ENCODE assay signal across 17 cellular contexts in genomic region chr5:138482645-138483044, GRCh38. TPM values are rescaled to one million over a fixed set of nuclear protein-coding genes. Genes with fewer than 3 reads are reported as not detected.
DNase-seq lines count a peak whose midpoint lies in the region; ATAC-seq and TF ChIP-seq lines count a peak whose summit lies in the region.
"Had no signal": no experiment of that assay in that cellular context is flagged by ENCODE, and none has a peak within 500 bp of the region (broad histone marks: within the 10 kb centered on the region; RNA-seq: fewer than 3 reads in every experiment).

No MANE protein-coding gene starts in this region.

- H2AFZ ChIP-seq in mammary epithelial cell (ENCODE audit: low read depth, low read length) = no peak overlapping the region

- POLR2A ChIA-PET in activated CD8-positive, alpha-beta T cell treated with anti-CD3 and anti-CD28 coated beads, Interleukin-2, amount 10 ng/mL, durations not matched to agents 7 days and 5 days (lab: Charles Lee) = interaction anchor here (1.4 kb wide), 1 partner anchor 18 kb away, joined by 3 read pairs; the partner anchor contains the start of gene EGR1

- H3K27ac ChIP-seq in mammary epithelial cell (ENCODE audit: insufficient read depth, low read depth, low read length) = no peak overlapping the region
- H3K27ac ChIP-seq in upper lobe of left lung = no peak overlapping the region

- H3K9me3 ChIP-seq in mammary epithelial cell (replicated peaks; ENCODE audit: insufficient read depth, low read length) = no peaks in the 10 kb centered on the region
- no peaks in the 10 kb centered on the region for H3K9me3 ChIP-seq in upper lobe of left lung
- H3K9me3 ChIP-seq: Caco-2 had no signal

- H3K79me2 ChIP-seq in mammary epithelial cell (ENCODE audit: insufficient read depth, low read length) = no peaks in the 10 kb centered on the region

- in situ Hi-C loops in mammary epithelial cell (cut with MboI; ENCODE audit: low sequenced_read_pairs in 2 of 2) = no loop called here

- intact Hi-C loops in mammary epithelial cell (cut with micrococcal nuclease) = no loop called here

- no peaks in the 10 kb centered on the region for H3K36me3 Mint-ChIP-seq in stimulated activated effector memory CD8-positive, alpha-beta T cell treated with anti-CD3 and anti-CD28 coated beads, Interleukin-12 subunit alpha, Interleukin-12 subunit beta, amount 100 ng/mL, for 72 hours
- H3K36me3 Mint-ChIP-seq in activated CD8-positive, alpha-beta T cell treated with anti-CD3 and anti-CD28 coated beads, Interleukin-2, amount 10 ng/mL, durations not matched to agents 7 days and 5 days (ENCODE audit: low read depth) = no peaks in the 10 kb centered on the region

- H3K4me2 ChIP-seq in mammary epithelial cell (ENCODE audit: insufficient read depth, low read depth, low read length) = peak overlapping the region; percentile 6

- CTCF ChIA-PET in mammary epithelial cell (lab: Charles Lee; ENCODE audit: low non-redundant PET) = no interaction called here
- CTCF ChIA-PET in activated CD8-positive, alpha-beta T cell treated with anti-CD3 and anti-CD28 coated beads, Interleukin-2, amount 10 ng/mL, durations not matched to agents 7 days and 5 days (lab: Charles Lee) = interaction anchor here (2.2 kb wide), 1 partner anchor 17 kb away, joined by 7 read pairs; the partner anchor contains the start of gene EGR1

- 44% methylated on average over 2 of the region's 4 CpGs for WGBS in mammary epithelial cell (ENCODE audit: low coverage, missing lambda C conversion rate)
- WGBS in upper lobe of left lung, 2 donors = 58% methylated on average over 4 of the region's 4 CpGs

- DNase-seq in activated effector memory CD4-positive, alpha-beta T cell treated with anti-CD3 and anti-CD28 coated beads, Interleukin-2, amount 50 U/mL, for 16 hours = peak; percentile 16
- DNase-seq in activated effector memory CD4-positive, alpha-beta T cell treated with Interleukin-2 at 50 U/mL for 16 hours = no peak
- no peak for DNase-seq in mammary epithelial cell
- DNase-seq in stimulated activated effector memory CD8-positive, alpha-beta T cell treated with anti-CD3 and anti-CD28 coated beads, Interleukin-12 subunit alpha, Interleukin-12 subunit beta, amount 100 ng/mL, for 72 hours (ENCODE audit: low spot score in 2 of 2) = no peak
- DNase-seq in AG08395 (ENCODE audit: low spot score) = no peak
- no peak for DNase-seq in activated CD8-positive, alpha-beta T cell treated with anti-CD3 and anti-CD28 coated beads, Interleukin-2, amount 10 ng/mL, durations not matched to agents 7 days and 5 days
- no peak for DNase-seq in upper lobe of left lung
- DNase-seq: Caco-2; CD4-positive, alpha-beta T cell; GF-D8; GOT3; NCI-H1105; NCI-H1694; NCI-H510A; NCI-H748 treated with DMSO at 0.1 percent for 48 hours; SHP77 treated with DMSO at 0.1 percent for 48 hours had no signal

- H3K4me1 Mint-ChIP-seq in stimulated activated effector memory CD8-positive, alpha-beta T cell treated with anti-CD3 and anti-CD28 coated beads, Interleukin-12 subunit alpha, Interleukin-12 subunit beta, amount 100 ng/mL, for 72 hours = no peaks in the 10 kb centered on the region
- no peaks in the 10 kb centered on the region for H3K4me1 Mint-ChIP-seq in activated CD8-positive, alpha-beta T cell treated with anti-CD3 and anti-CD28 coated beads, Interleukin-2, amount 10 ng/mL, durations not matched to agents 7 days and 5 days (ENCODE audit: low read depth)

- TF ChIP-seq POLR2A in upper lobe of left lung (IDR thresholded peaks at IDR 0.05) = no peak

- no peaks in the 10 kb centered on the region for H4K20me1 ChIP-seq in mammary epithelial cell (ENCODE audit: insufficient read depth, low read length)

- no peaks in the 10 kb centered on the region for H3K36me3 ChIP-seq in mammary epithelial cell (ENCODE audit: insufficient read depth, low read length)
- H3K36me3 ChIP-seq in upper lobe of left lung = no peaks in the 10 kb centered on the region

- H3K9me3 Mint-ChIP-seq in stimulated activated effector memory CD8-positive, alpha-beta T cell treated with anti-CD3 and anti-CD28 coated beads, Interleukin-12 subunit alpha, Interleukin-12 subunit beta, amount 100 ng/mL, for 72 hours = no peaks in the 10 kb centered on the region
- H3K9me3 Mint-ChIP-seq in activated CD8-positive, alpha-beta T cell treated with anti-CD3 and anti-CD28 coated beads, Interleukin-2, amount 10 ng/mL, durations not matched to agents 7 days and 5 days (ENCODE audit: insufficient read depth) = no peaks in the 10 kb centered on the region
- H3K9me3 Mint-ChIP-seq: CD4-positive, alpha-beta T cell had no signal

- dilution Hi-C loops in mammary epithelial cell (cut with HindIII; ENCODE audit: low sequenced_read_pairs) = no loop called here

- H3K27me3 Mint-ChIP-seq in activated CD8-positive, alpha-beta T cell treated with anti-CD3 and anti-CD28 coated beads, Interleukin-2, amount 10 ng/mL, durations not matched to agents 7 days and 5 days (ENCODE audit: low read depth) = peaks cover 14% of the 10 kb centered on the region
- H3K27me3 Mint-ChIP-seq: CD4-positive, alpha-beta T cell had no signal

- TF ChIP-seq CTCF in mammary epithelial cell (conservative IDR thresholded peaks at IDR 0.05 in 1 of 2, IDR thresholded peaks at IDR 0.05 in 1 of 2; ENCODE audit: extremely low read depth in 1 of 2, insufficient read depth in 1 of 2, low read depth in 1 of 2, low read length in 2 of 2) (no peak), upper lobe of left lung (IDR thresholded peaks at IDR 0.05) (no peak)

- no TSS peak for BruUV-seq in mammary epithelial cell (replicated peaks; lab: Mats Ljungman, UMichigan)

- H3K27ac Mint-ChIP-seq in stimulated activated effector memory CD8-positive, alpha-beta T cell treated with anti-CD3 and anti-CD28 coated beads, Interleukin-12 subunit alpha, Interleukin-12 subunit beta, amount 100 ng/mL, for 72 hours = no peak overlapping the region
- no peak overlapping the region for H3K27ac Mint-ChIP-seq in activated CD8-positive, alpha-beta T cell treated with anti-CD3 and anti-CD28 coated beads, Interleukin-2, amount 10 ng/mL, durations not matched to agents 7 days and 5 days
- H3K27ac Mint-ChIP-seq: CD4-positive, alpha-beta T cell had no signal

- H3K9ac ChIP-seq in mammary epithelial cell (ENCODE audit: insufficient read depth, low read length) = no peak overlapping the region

- no peak overlapping the region for H3K4me3 ChIP-seq in mammary epithelial cell (replicated peaks in 1 of 3; ENCODE audit: insufficient read depth in 1 of 3, low read depth in 2 of 3, low read length in 3 of 3)
- H3K4me3 ChIP-seq in upper lobe of left lung = no peak overlapping the region

- no peak for TF ChIP-seq EP300 in upper lobe of left lung (IDR thresholded peaks at IDR 0.05)

- H3K27me3 ChIP-seq in mammary epithelial cell (ENCODE audit: insufficient read depth, low read length) = no peaks in the 10 kb centered on the region
- no peaks in the 10 kb centered on the region for H3K27me3 ChIP-seq in upper lobe of left lung

- H3K4me1 ChIP-seq in mammary epithelial cell (ENCODE audit: insufficient read depth, low read length) (peaks cover 15% of the 10 kb centered on the region), upper lobe of left lung (no peaks in the 10 kb centered on the region)
- H3K4me1 ChIP-seq: Caco-2 had no signal

- H3K4me3 Mint-ChIP-seq in stimulated activated effector memory CD8-positive, alpha-beta T cell treated with anti-CD3 and anti-CD28 coated beads, Interleukin-12 subunit alpha, Interleukin-12 subunit beta, amount 100 ng/mL, for 72 hours = no peak overlapping the region
- H3K4me3 Mint-ChIP-seq in activated CD8-positive, alpha-beta T cell treated with anti-CD3 and anti-CD28 coated beads, Interleukin-2, amount 10 ng/mL, durations not matched to agents 7 days and 5 days = no peak overlapping the region
- H3K4me3 Mint-ChIP-seq: CD4-positive, alpha-beta T cell had no signal

- peak; percentile 97 for ATAC-seq in esophagus mucosa
- ATAC-seq in stimulated activated effector memory CD8-positive, alpha-beta T cell treated with anti-CD3 and anti-CD28 coated beads, Interleukin-12 subunit alpha, Interleukin-12 subunit beta, amount 100 ng/mL, for 72 hours = peak; percentile 24
- no peak for ATAC-seq in activated CD8-positive, alpha-beta T cell treated with anti-CD3 and anti-CD28 coated beads, Interleukin-2, amount 10 ng/mL, durations not matched to agents 7 days and 5 days
- no peak for ATAC-seq in upper lobe of left lung (ENCODE audit: low FRiP score in 2 of 2)

RNA-seq across cellular contexts. Expression of gene EGR1, which starts 17.4 kb away (rescaled TPM):
- total RNA-seq in mammary epithelial cell (100 to 1,000 TPM in 1 of 2 donors, 10 to 100 TPM in 1; 12.7 to 159 TPM), esophagus mucosa (35.1 TPM), upper lobe of left lung (100 to 1,000 TPM in 2 of 6 donors, 10 to 100 TPM in 4; 14.7 to 222 (median 64.2) TPM)
- polyA plus RNA-seq in mammary epithelial cell = 10.6 TPM
- 63.3 TPM for polyA minus RNA-seq in mammary epithelial cell
- total RNA-seq in activated CD8-positive, alpha-beta T cell treated with anti-CD3 and anti-CD28 coated beads, Interleukin-2, amount 10 ng/mL, durations not matched to agents 7 days and 5 days = 10 to 100 TPM in 1 of 2 experiments, 1 to 10 TPM in 1; 8.9 to 10.1 TPM

RNA-seq across cellular contexts. Expression of gene REEP2, which starts 43.8 kb away (rescaled TPM):
- total RNA-seq in mammary epithelial cell = 10 to 100 TPM; 14.5 to 26.5 TPM
- polyA plus RNA-seq in mammary epithelial cell = 3.6 TPM
- polyA minus RNA-seq in mammary epithelial cell = 70.6 TPM
- 0.36 TPM for total RNA-seq in esophagus mucosa
- total RNA-seq in activated CD8-positive, alpha-beta T cell treated with anti-CD3 and anti-CD28 coated beads, Interleukin-2, amount 10 ng/mL, durations not matched to agents 7 days and 5 days = 1 to 10 TPM in 1 of 2 experiments, under 1 TPM in 1; 0.68 to 1.1 TPM
- 1 to 10 TPM in 1 of 6 donors, under 1 TPM in 4, not detected in 1; 0.33 to 3.2 (median 0.46) TPM for total RNA-seq in upper lobe of left lung

Comparison
In these comparisons a context has a peak if more than half of its experiments do, and no peak if none do; other contexts are left out.
1. ATAC-seq: peak in esophagus mucosa (single experiment) and stimulated activated effector memory CD8-positive, alpha-beta T cell treated with anti-CD3 and anti-CD28 coated beads, Interleukin-12 subunit alpha, Interleukin-12 subunit beta, amount 100 ng/mL, for 72 hours (single experiment); none in activated CD8-positive, alpha-beta T cell treated with anti-CD3 and anti-CD28 coated beads, Interleukin-2, amount 10 ng/mL, durations not matched to agents 7 days and 5 days (single experiment) and upper lobe of left lung (0 of 2).